In the genomic region with DNA sequence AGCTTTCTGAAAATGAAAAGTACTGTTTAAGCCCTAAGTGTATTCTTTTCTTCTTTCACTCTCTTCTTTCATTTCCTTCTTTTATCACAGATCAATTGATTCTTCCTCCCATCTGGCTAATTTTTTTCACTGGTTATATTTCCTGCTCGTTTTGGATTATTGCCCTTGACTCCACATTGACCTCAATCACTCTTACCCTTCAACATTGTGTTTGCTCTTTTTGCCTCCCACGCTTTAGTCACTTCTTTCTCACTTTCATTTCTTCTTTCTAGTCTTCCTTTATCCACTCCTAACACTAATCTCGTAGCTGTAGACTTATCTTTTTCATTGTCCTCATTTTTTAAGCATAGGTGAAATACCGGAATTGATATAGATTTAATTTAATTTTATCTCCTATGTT, we compare ENCODE assay signal across 19 cellular contexts.
DNase-seq lines count a peak whose midpoint lies in the region; ATAC-seq and TF ChIP-seq lines count a peak whose summit lies in the region.
"Had no signal": no experiment of that assay in that cellular context is flagged by ENCODE, and none has a peak within 500 bp of the region (broad histone marks: within the 10 kb centered on the region; RNA-seq: fewer than 3 reads in every experiment).

No MANE protein-coding gene starts in this region.

- no peaks in the 10 kb centered on the region for H3K36me3 Mint-ChIP-seq in natural killer cell
- H3K36me3 Mint-ChIP-seq: CD8-positive, alpha-beta T cell; T-cell had no signal

- intact Hi-C loops in natural killer cell (cut with micrococcal nuclease): no loop called here

- DNase-seq in GM10266 (ENCODE audit: extremely low spot score) (peak; percentile 7), natural killer cell (no peak), NCI-H524 (lab: John Stamatoyannopoulos, UW) (no peak)
- DNase-seq in activated CD4-positive, CD25-positive, alpha-beta regulatory T cell (lab: John Stamatoyannopoulos, UW): no peak
- DNase-seq in activated CD4-positive, alpha-beta T cell treated with anti-CD3 and anti-CD28 coated beads, Interleukin-2, amount 50 U/mL, for 48 hours: no peak
- DNase-seq: activated CD4-positive, CD25-positive, alpha-beta regulatory T cell treated with anti-CD3 and anti-CD28 coated beads, Interleukin-2, amount 50 U/mL, for 72 hours; activated T-cell treated with anti-CD3 and anti-CD28 coated beads, Interleukin-2, amount 50 U/mL, for 4 hours; adrenal gland; CD8-positive, alpha-beta T cell; kidney; NCI-H187 treated with DMSO at 0.1 percent for 48 hours; NCI-H524 treated with DMSO at 0.1 percent for 48 hours; nucleus accumbens; stomach; T-cell had no signal

- H3K4me1 Mint-ChIP-seq in natural killer cell: no peaks in the 10 kb centered on the region
- H3K4me1 Mint-ChIP-seq: T-cell had no signal

- TF ChIP-seq CTCF in GM10266 (IDR thresholded peaks at IDR 0.05; ENCODE audit: control insufficient read depth, insufficient read depth, low read depth, missing control alignments) (no peak), natural killer cell (IDR thresholded peaks at IDR 0.05) (no peak)

- H3K4me3 Mint-ChIP-seq in natural killer cell: no peak overlapping the region
- H3K4me3 Mint-ChIP-seq: activated T-cell treated with anti-CD3 and anti-CD28 coated beads, Interleukin-2, amount 50 U/mL, for 4 hours; CD8-positive, alpha-beta T cell; T-cell had no signal

- ATAC-seq in GM19351 (IDR thresholded peaks at IDR 0.05; ENCODE audit: unreplicated experiment): peak; percentile 80
- ATAC-seq in HG02623 (IDR thresholded peaks at IDR 0.05; ENCODE audit: unreplicated experiment): peak; percentile 58
- ATAC-seq in HG03469 (IDR thresholded peaks at IDR 0.05; ENCODE audit: unreplicated experiment): peak; percentile 61
- ATAC-seq in natural killer cell: no peak
- ATAC-seq: activated T-cell treated with anti-CD3 and anti-CD28 coated beads, Interleukin-2, amount 50 U/mL, for 4 hours; CD8-positive, alpha-beta T cell; HCT116; T-cell had no signal

- no peak overlapping the region for H3K27ac Mint-ChIP-seq in natural killer cell
- H3K27ac Mint-ChIP-seq: CD8-positive, alpha-beta T cell; T-cell had no signal

- no peaks in the 10 kb centered on the region for H3K27me3 Mint-ChIP-seq in natural killer cell (ENCODE audit: low read depth in 2 of 2)

- H3K9me3 Mint-ChIP-seq in natural killer cell: peaks cover 0 to 1% of the 10 kb centered on the region in 2 donors
- H3K9me3 Mint-ChIP-seq: activated T-cell treated with anti-CD3 and anti-CD28 coated beads, Interleukin-2, amount 50 U/mL, for 4 hours; CD8-positive, alpha-beta T cell; T-cell had no signal

Comparison
In these comparisons a context has a peak if more than half of its experiments do, and no peak if none do; other contexts are left out.
1. ATAC-seq: peak in GM19351 (single experiment), HG02623 (single experiment) and HG03469 (single experiment); none in natural killer cell (0 of 3).